ENCODE assay signal across 8 cellular contexts in the genomic region with DNA sequence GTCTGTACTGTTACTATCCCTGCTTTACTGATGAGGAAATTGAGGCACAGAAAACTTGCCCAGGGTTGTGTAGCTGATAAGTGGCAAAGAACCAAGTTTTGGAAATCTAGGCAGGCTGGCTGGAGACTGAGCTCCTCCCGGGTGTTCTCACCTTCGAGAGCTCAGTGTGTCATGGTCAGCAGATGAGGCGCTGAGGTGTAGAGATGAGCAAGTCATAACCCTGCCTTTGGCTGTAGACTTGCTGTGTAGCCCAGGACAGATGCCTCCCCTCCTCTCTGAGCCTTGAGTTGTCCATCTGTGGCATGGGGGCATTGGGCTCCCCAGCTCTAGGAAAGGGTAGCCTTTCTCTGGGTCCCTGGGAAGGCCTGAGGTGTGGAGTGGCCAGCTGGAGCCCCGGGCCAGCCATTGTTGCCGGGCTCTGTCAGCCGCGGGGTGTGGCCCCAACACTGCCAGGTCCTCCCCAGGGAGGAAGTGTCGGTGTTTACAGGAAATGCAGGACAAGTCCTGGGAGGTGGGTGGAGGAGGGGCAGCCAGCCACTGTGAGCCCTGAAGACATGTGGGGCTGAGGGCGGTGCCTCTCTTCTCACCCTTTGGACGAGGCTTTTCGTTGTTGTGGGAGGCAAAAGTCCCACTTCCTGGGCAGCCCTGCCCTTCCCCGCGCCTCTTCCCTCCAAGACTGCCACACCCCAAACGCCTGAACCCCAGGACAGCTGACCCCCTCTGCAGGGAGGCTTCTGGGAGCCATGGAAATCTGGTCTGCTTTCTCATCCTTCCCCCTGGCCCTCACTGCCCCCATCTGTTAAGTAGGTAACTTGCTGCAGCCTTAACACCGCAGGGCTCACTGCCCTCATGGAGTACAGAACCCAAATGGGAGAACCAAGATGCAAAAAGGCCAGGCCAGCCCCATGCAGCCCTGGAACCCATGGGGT. TPM values are rescaled to one million over a fixed set of nuclear protein-coding genes. Genes with fewer than 3 reads are reported as not detected.
DNase-seq lines count a peak whose midpoint lies in the region; ATAC-seq and TF ChIP-seq lines count a peak whose summit lies in the region.

No MANE protein-coding gene starts in this region.

- peak overlapping the region; percentile 12 to 77 (median 59) for H3K27ac Mint-ChIP-seq in IgD-negative memory B cell
- H3K27ac Mint-ChIP-seq in endothelial cell (ENCODE audit: unreplicated experiment) = peak overlapping the region; percentile 88

- DNase-seq in endothelial cell (ENCODE audit: low spot score) (peak; percentile 71), mucosa of gallbladder (ENCODE audit: low spot score) (peak; percentile 77), AG20443 (ENCODE audit: low spot score) (no peak), brain microvascular endothelial cell (no peak)

- H3K36me3 ChIP-seq in ES-I3 (ENCODE audit: insufficient read depth, low read length) (no peaks in the 10 kb centered on the region), brain microvascular endothelial cell (replicated peaks) (no peaks in the 10 kb centered on the region)

- H3K27me3 ChIP-seq in brain microvascular endothelial cell (replicated peaks) = no peaks in the 10 kb centered on the region

- no peaks in the 10 kb centered on the region for H3K9me3 ChIP-seq in ES-I3 (ENCODE audit: control insufficient read depth, insufficient read depth, low read length)

- H3K27ac ChIP-seq in brain microvascular endothelial cell = no peak overlapping the region

- H3K9ac ChIP-seq in ES-I3 (ENCODE audit: low read depth, low read length) = peak overlapping the region; percentile 21; the same call in 1 of the 2 replicates

- ATAC-seq in GM18870 (IDR thresholded peaks at IDR 0.05; ENCODE audit: unreplicated experiment) = no peak
- no peak for ATAC-seq in HG03457 (IDR thresholded peaks at IDR 0.05; ENCODE audit: unreplicated experiment)

- peaks cover 20 to 45% (median 37%) of the 10 kb centered on the region in 3 donors for H3K4me1 Mint-ChIP-seq in IgD-negative memory B cell
- peaks cover 59% of the 10 kb centered on the region for H3K4me1 Mint-ChIP-seq in endothelial cell (ENCODE audit: unreplicated experiment)

- H3K9me3 Mint-ChIP-seq in IgD-negative memory B cell = peaks cover 0 to 3% (median 3%) of the 10 kb centered on the region in 3 donors
- no peaks in the 10 kb centered on the region for H3K9me3 Mint-ChIP-seq in endothelial cell (ENCODE audit: unreplicated experiment)

- TF ChIP-seq CTCF in endothelial cell (IDR thresholded peaks at IDR 0.05; ENCODE audit: unreplicated experiment) (no peak), brain microvascular endothelial cell (IDR thresholded peaks at IDR 0.05; ENCODE audit: low read depth, low read length, missing control alignments) (no peak)

- H3K27me3 Mint-ChIP-seq in IgD-negative memory B cell (peaks cover 12% of the 10 kb centered on the region), endothelial cell (ENCODE audit: unreplicated experiment) (peaks cover 4% of the 10 kb centered on the region)

- peak overlapping the region; percentile 5 to 91 (median 62) for H3K4me3 Mint-ChIP-seq in IgD-negative memory B cell
- H3K4me3 Mint-ChIP-seq in endothelial cell (ENCODE audit: unreplicated experiment) = peak overlapping the region; percentile 11

- H3K4me3 ChIP-seq in brain microvascular endothelial cell (ENCODE audit: low read depth, low read length) = no peak overlapping the region

- H3K4me1 ChIP-seq in ES-I3 (ENCODE audit: insufficient read depth, low read length) = peaks cover 46% of the 10 kb centered on the region

- H3K36me3 Mint-ChIP-seq in IgD-negative memory B cell (no peaks in the 10 kb centered on the region), endothelial cell (ENCODE audit: low read depth, unreplicated experiment) (peaks cover 4% of the 10 kb centered on the region)

- in situ Hi-C loops in brain microvascular endothelial cell (cut with HindIII; ENCODE audit: low pct_ligation_motif_present, low sequenced_read_pairs) = no loop called here

RNA-seq across cellular contexts. Expression of a gene that starts 29.1 kb away (rescaled TPM):
- not detected for polyA plus RNA-seq in IgD-negative memory B cell
- total RNA-seq in endothelial cell (ENCODE audit: unreplicated experiment) = 294 TPM
- 62.5 TPM for total RNA-seq in mucosa of gallbladder

Comparison
In these comparisons a context has a peak if more than half of its experiments do, and no peak if none do; other contexts are left out.
1. DNase-seq: peak in endothelial cell (single experiment) and mucosa of gallbladder (single experiment); none in AG20443 (single experiment) and brain microvascular endothelial cell (single experiment).